ENCODE assay signal across 1 cellular context in the genomic region with DNA sequence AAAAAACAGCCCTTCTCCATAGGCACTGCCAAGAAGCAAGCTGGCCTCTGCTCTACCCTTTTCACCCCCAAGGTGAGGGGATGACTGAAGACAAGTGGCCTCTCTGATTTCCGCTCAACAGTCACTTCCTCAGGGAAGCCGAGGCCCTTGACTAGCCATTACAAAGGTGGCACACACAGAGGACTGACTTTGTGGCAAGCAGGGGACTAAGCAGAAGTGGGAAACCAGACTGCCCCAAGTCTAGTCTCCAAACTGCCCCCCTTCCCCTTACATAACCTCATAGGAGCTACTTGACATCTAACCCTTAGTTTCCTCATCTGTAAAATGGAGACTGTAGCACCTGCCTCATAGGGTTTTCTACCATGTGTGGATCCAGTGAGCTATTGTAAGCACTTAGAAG.
TF ChIP-seq lines count a peak whose summit lies in the region.

No MANE protein-coding gene starts in this region.

TF ChIP-seq in IMR-90, 13 proteins besides CTCF, POLR2A, EP300 and RAD21:
- TF ChIP-seq SMC3 (IDR thresholded peaks at IDR 0.05; ENCODE audit: low read depth, low read length) = no peak
- no peak for TF ChIP-seq MXI1 (IDR thresholded peaks at IDR 0.05; ENCODE audit: borderline replicate concordance, low read depth, low read length)
- no peak for TF ChIP-seq FOS (IDR thresholded peaks at IDR 0.05; ENCODE audit: low read depth, low read length)
- TF ChIP-seq BHLHE40 (IDR thresholded peaks at IDR 0.05; ENCODE audit: low read depth, low read length) = no peak
- TF ChIP-seq, protein P1, sequence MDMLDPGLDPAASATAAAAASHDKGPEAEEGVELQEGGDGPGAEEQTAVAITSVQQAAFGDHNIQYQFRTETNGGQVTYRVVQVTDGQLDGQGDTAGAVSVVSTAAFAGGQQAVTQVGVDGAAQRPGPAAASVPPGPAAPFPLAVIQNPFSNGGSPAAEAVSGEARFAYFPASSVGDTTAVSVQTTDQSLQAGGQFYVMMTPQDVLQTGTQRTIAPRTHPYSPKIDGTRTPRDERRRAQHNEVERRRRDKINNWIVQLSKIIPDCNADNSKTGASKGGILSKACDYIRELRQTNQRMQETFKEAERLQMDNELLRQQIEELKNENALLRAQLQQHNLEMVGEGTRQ (IDR thresholded peaks at IDR 0.05; ENCODE audit: low read depth, low read length) = no peak
- no peak for TF ChIP-seq MAZ (IDR thresholded peaks at IDR 0.05; ENCODE audit: borderline replicate concordance, low read depth, low read length)
- no peak for TF ChIP-seq RFX5 (IDR thresholded peaks at IDR 0.05; ENCODE audit: low read depth, low read length)
- no peak for TF ChIP-seq MAFK (IDR thresholded peaks at IDR 0.05; ENCODE audit: low read depth, low read length)
